ENCODE assay signal across 1 cellular context in the genomic region with DNA sequence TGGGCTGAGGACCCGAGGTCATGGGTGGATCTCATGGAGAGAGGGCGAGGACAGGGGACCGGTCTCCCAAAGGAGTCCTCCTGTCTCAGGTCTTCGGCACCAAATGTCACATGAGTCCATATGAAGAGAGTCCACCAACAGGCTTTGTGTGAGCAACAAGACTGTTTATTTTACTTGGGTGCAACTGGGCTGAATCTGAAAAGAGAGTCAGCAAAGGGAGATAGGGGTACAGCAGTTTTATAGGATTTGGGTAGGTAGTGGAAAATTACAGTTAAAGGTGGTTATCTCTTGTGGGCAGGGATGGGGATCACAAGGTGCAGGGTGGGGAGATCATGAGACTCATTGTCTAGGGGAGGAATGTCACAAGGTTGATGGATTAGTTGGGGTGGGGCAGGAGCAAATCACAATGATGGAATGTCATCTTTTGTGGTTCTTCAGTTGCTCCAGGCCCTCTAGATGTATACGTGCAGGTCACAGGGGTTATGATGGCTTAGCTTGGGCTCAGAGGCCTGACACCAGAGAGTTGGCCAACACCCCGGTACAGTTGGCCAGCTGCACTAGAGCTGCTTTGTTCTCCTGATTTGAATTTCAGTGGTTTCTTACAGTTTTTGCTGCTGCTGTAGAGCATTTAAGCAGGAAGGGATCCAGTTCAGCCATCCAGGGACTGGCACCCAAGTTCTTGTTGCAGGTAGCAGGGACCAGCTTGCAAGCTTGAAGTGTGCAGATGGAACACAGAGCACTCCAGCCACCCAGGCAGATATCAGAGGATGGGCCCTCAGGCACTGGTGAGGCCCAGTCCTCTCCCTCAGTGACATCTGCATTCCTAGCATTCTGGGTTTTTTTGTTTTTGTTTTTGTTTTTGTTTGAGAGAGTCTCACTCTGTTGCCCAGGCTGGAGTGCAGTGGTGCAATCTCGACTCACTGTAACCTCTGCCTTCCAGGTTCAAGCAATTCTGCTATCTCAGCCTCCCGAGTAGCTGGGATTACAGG.
TF ChIP-seq lines count a peak whose summit lies in the region.

No MANE protein-coding gene starts in this region.

TF ChIP-seq in K562, 482 proteins besides CTCF, POLR2A, EP300 and RAD21 (continued from another document and continues in another):
- TF ChIP-seq, protein P1, sequence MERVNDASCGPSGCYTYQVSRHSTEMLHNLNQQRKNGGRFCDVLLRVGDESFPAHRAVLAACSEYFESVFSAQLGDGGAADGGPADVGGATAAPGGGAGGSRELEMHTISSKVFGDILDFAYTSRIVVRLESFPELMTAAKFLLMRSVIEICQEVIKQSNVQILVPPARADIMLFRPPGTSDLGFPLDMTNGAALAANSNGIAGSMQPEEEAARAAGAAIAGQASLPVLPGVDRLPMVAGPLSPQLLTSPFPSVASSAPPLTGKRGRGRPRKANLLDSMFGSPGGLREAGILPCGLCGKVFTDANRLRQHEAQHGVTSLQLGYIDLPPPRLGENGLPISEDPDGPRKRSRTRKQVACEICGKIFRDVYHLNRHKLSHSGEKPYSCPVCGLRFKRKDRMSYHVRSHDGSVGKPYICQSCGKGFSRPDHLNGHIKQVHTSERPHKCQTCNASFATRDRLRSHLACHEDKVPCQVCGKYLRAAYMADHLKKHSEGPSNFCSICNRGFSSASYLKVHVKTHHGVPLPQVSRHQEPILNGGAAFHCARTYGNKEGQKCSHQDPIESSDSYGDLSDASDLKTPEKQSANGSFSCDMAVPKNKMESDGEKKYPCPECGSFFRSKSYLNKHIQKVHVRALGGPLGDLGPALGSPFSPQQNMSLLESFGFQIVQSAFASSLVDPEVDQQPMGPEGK (CRISPR knock-in tag; IDR thresholded peaks at IDR 0.05; ENCODE audit: borderline replicate concordance): 0 out of 2 replicates have a peak, but pooled peaks have one; percentile 74
- no peak for TF ChIP-seq ZC3H11A (IDR thresholded peaks at IDR 0.05; ENCODE audit: low read depth, low read length)
- TF ChIP-seq, protein P2, sequence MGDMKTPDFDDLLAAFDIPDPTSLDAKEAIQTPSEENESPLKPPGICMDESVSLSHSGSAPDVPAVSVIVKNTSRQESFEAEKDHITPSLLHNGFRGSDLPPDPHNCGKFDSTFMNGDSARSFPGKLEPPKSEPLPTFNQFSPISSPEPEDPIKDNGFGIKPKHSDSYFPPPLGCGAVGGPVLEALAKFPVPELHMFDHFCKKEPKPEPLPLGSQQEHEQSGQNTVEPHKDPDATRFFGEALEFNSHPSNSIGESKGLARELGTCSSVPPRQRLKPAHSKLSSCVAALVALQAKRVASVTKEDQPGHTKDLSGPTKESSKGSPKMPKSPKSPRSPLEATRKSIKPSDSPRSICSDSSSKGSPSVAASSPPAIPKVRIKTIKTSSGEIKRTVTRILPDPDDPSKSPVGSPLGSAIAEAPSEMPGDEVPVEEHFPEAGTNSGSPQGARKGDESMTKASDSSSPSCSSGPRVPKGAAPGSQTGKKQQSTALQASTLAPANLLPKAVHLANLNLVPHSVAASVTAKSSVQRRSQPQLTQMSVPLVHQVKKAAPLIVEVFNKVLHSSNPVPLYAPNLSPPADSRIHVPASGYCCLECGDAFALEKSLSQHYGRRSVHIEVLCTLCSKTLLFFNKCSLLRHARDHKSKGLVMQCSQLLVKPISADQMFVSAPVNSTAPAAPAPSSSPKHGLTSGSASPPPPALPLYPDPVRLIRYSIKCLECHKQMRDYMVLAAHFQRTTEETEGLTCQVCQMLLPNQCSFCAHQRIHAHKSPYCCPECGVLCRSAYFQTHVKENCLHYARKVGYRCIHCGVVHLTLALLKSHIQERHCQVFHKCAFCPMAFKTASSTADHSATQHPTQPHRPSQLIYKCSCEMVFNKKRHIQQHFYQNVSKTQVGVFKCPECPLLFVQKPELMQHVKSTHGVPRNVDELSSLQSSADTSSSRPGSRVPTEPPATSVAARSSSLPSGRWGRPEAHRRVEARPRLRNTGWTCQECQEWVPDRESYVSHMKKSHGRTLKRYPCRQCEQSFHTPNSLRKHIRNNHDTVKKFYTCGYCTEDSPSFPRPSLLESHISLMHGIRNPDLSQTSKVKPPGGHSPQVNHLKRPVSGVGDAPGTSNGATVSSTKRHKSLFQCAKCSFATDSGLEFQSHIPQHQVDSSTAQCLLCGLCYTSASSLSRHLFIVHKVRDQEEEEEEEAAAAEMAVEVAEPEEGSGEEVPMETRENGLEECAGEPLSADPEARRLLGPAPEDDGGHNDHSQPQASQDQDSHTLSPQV (IDR thresholded peaks at IDR 0.05): peak; percentile 57; the same call in 1 of the 2 replicates
- TF ChIP-seq, protein P3, sequence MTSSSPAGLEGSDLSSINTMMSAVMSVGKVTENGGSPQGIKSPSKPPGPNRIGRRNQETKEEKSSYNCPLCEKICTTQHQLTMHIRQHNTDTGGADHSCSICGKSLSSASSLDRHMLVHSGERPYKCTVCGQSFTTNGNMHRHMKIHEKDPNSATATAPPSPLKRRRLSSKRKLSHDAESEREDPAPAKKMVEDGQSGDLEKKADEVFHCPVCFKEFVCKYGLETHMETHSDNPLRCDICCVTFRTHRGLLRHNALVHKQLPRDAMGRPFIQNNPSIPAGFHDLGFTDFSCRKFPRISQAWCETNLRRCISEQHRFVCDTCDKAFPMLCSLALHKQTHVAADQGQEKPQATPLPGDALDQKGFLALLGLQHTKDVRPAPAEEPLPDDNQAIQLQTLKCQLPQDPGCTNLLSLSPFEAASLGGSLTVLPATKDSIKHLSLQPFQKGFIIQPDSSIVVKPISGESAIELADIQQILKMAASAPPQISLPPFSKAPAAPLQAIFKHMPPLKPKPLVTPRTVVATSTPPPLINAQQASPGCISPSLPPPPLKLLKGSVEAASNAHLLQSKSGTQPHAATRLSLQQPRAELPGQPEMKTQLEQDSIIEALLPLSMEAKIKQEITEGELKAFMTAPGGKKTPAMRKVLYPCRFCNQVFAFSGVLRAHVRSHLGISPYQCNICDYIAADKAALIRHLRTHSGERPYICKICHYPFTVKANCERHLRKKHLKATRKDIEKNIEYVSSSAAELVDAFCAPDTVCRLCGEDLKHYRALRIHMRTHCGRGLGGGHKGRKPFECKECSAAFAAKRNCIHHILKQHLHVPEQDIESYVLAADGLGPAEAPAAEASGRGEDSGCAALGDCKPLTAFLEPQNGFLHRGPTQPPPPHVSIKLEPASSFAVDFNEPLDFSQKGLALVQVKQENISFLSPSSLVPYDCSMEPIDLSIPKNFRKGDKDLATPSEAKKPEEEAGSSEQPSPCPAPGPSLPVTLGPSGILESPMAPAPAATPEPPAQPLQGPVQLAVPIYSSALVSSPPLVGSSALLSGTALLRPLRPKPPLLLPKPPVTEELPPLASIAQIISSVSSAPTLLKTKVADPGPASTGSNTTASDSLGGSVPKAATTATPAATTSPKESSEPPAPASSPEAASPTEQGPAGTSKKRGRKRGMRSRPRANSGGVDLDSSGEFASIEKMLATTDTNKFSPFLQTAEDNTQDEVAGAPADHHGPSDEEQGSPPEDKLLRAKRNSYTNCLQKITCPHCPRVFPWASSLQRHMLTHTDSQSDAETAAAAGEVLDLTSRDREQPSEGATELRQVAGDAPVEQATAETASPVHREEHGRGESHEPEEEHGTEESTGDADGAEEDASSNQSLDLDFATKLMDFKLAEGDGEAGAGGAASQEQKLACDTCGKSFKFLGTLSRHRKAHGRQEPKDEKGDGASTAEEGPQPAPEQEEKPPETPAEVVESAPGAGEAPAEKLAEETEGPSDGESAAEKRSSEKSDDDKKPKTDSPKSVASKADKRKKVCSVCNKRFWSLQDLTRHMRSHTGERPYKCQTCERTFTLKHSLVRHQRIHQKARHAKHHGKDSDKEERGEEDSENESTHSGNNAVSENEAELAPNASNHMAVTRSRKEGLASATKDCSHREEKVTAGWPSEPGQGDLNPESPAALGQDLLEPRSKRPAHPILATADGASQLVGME (CRISPR knock-in tag; IDR thresholded peaks at IDR 0.05): peak; percentile 99
- no peak for TF ChIP-seq CBX1 (IDR thresholded peaks at IDR 0.05; ENCODE audit: low read depth)
- peak; percentile 77 for TF ChIP-seq ZNF324 (CRISPR knock-in tag; IDR thresholded peaks at IDR 0.05)
- TF ChIP-seq, protein P4, sequence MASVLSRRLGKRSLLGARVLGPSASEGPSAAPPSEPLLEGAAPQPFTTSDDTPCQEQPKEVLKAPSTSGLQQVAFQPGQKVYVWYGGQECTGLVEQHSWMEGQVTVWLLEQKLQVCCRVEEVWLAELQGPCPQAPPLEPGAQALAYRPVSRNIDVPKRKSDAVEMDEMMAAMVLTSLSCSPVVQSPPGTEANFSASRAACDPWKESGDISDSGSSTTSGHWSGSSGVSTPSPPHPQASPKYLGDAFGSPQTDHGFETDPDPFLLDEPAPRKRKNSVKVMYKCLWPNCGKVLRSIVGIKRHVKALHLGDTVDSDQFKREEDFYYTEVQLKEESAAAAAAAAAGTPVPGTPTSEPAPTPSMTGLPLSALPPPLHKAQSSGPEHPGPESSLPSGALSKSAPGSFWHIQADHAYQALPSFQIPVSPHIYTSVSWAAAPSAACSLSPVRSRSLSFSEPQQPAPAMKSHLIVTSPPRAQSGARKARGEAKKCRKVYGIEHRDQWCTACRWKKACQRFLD (CRISPR knock-in tag; IDR thresholded peaks at IDR 0.05): peak; percentile 92
- no peak for TF ChIP-seq HNRNPLL (IDR thresholded peaks at IDR 0.05; ENCODE audit: low read depth, low read length, poor library complexity, severe bottlenecking)
- TF ChIP-seq MTA2 (IDR thresholded peaks at IDR 0.05; ENCODE audit: low read depth): peak; percentile 74
- TF ChIP-seq BACH1 (tag; IDR thresholded peaks at IDR 0.05): peak; percentile 73; the same call in 1 of the 2 replicates
- TF ChIP-seq, protein P5, sequence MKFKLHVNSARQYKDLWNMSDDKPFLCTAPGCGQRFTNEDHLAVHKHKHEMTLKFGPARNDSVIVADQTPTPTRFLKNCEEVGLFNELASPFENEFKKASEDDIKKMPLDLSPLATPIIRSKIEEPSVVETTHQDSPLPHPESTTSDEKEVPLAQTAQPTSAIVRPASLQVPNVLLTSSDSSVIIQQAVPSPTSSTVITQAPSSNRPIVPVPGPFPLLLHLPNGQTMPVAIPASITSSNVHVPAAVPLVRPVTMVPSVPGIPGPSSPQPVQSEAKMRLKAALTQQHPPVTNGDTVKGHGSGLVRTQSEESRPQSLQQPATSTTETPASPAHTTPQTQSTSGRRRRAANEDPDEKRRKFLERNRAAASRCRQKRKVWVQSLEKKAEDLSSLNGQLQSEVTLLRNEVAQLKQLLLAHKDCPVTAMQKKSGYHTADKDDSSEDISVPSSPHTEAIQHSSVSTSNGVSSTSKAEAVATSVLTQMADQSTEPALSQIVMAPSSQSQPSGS (CRISPR knock-in tag; IDR thresholded peaks at IDR 0.05): no peak
- TF ChIP-seq ZNF75A (CRISPR knock-in tag; IDR thresholded peaks at IDR 0.05): peak; percentile 86
- TF ChIP-seq PHF20 (IDR thresholded peaks at IDR 0.05; ENCODE audit: partially characterized antibody): no peak
- no peak for TF ChIP-seq CBX2 (IDR thresholded peaks at IDR 0.05; ENCODE audit: insufficient read depth, low read length, poor library complexity, severe bottlenecking)
- peak; percentile 87 for TF ChIP-seq ZKSCAN3 (CRISPR knock-in tag; IDR thresholded peaks at IDR 0.05)
- TF ChIP-seq HNRNPK (IDR thresholded peaks at IDR 0.05; ENCODE audit: low read depth, low read length, poor library complexity, severe bottlenecking): no peak
- TF ChIP-seq, protein P6, sequence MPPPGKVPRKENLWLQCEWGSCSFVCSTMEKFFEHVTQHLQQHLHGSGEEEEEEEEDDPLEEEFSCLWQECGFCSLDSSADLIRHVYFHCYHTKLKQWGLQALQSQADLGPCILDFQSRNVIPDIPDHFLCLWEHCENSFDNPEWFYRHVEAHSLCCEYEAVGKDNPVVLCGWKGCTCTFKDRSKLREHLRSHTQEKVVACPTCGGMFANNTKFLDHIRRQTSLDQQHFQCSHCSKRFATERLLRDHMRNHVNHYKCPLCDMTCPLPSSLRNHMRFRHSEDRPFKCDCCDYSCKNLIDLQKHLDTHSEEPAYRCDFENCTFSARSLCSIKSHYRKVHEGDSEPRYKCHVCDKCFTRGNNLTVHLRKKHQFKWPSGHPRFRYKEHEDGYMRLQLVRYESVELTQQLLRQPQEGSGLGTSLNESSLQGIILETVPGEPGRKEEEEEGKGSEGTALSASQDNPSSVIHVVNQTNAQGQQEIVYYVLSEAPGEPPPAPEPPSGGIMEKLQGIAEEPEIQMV (tag; conservative IDR thresholded peaks at IDR 0.05; ENCODE audit: low read depth): 0 out of 2 replicates have a peak, but pooled peaks have one; percentile 34
- TF ChIP-seq PPARD (CRISPR knock-in tag; IDR thresholded peaks at IDR 0.05): no peak
- peak; percentile 89; the same call in 1 of the 2 replicates for TF ChIP-seq ZNF133 (CRISPR knock-in tag; IDR thresholded peaks at IDR 0.05)
- TF ChIP-seq ZNF263 (CRISPR knock-in tag; IDR thresholded peaks at IDR 0.05; ENCODE audit: borderline replicate concordance): peak; percentile 62; the same call in 1 of the 2 replicates
- TF ChIP-seq, protein P7, sequence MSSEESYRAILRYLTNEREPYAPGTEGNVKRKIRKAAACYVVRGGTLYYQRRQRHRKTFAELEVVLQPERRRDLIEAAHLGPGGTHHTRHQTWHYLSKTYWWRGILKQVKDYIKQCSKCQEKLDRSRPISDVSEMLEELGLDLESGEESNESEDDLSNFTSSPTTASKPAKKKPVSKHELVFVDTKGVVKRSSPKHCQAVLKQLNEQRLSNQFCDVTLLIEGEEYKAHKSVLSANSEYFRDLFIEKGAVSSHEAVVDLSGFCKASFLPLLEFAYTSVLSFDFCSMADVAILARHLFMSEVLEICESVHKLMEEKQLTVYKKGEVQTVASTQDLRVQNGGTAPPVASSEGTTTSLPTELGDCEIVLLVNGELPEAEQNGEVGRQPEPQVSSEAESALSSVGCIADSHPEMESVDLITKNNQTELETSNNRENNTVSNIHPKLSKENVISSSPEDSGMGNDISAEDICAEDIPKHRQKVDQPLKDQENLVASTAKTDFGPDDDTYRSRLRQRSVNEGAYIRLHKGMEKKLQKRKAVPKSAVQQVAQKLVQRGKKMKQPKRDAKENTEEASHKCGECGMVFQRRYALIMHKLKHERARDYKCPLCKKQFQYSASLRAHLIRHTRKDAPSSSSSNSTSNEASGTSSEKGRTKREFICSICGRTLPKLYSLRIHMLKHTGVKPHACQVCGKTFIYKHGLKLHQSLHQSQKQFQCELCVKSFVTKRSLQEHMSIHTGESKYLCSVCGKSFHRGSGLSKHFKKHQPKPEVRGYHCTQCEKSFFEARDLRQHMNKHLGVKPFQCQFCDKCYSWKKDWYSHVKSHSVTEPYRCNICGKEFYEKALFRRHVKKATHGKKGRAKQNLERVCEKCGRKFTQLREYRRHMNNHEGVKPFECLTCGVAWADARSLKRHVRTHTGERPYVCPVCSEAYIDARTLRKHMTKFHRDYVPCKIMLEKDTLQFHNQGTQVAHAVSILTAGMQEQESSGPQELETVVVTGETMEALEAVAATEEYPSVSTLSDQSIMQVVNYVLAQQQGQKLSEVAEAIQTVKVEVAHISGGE (CRISPR knock-in tag; IDR thresholded peaks at IDR 0.05): 0 out of 6 replicates have a peak, but pooled peaks of 1 of the 3 experiments have one; percentile 44
- TF ChIP-seq TOE1 (IDR thresholded peaks at IDR 0.05; ENCODE audit: borderline replicate concordance): peak; percentile 89
- no peak for TF ChIP-seq TOE1 (CRISPR knock-in tag; IDR thresholded peaks at IDR 0.05; ENCODE audit: borderline replicate concordance, low read depth)
- TF ChIP-seq ZNF445 (CRISPR knock-in tag; IDR thresholded peaks at IDR 0.05; ENCODE audit: low read depth): 0 out of 2 replicates have a peak, but pooled peaks have one; percentile 40
- TF ChIP-seq ESRRA (IDR thresholded peaks at IDR 0.05; ENCODE audit: borderline replicate concordance, low read depth): peak; percentile 33; the same call in 1 of the 2 replicates
- TF ChIP-seq, protein P8, sequence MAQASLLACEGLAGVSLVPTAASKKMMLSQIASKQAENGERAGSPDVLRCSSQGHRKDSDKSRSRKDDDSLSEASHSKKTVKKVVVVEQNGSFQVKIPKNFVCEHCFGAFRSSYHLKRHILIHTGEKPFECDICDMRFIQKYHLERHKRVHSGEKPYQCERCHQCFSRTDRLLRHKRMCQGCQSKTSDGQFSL (CRISPR knock-in tag; IDR thresholded peaks at IDR 0.05): peak; percentile 26; the same call in 1 of the 2 replicates
- TF ChIP-seq, protein P8 (tag; IDR thresholded peaks at IDR 0.05): no peak
